Comparison of ENCODE assay signal across 17 cellular contexts in the genomic region with DNA sequence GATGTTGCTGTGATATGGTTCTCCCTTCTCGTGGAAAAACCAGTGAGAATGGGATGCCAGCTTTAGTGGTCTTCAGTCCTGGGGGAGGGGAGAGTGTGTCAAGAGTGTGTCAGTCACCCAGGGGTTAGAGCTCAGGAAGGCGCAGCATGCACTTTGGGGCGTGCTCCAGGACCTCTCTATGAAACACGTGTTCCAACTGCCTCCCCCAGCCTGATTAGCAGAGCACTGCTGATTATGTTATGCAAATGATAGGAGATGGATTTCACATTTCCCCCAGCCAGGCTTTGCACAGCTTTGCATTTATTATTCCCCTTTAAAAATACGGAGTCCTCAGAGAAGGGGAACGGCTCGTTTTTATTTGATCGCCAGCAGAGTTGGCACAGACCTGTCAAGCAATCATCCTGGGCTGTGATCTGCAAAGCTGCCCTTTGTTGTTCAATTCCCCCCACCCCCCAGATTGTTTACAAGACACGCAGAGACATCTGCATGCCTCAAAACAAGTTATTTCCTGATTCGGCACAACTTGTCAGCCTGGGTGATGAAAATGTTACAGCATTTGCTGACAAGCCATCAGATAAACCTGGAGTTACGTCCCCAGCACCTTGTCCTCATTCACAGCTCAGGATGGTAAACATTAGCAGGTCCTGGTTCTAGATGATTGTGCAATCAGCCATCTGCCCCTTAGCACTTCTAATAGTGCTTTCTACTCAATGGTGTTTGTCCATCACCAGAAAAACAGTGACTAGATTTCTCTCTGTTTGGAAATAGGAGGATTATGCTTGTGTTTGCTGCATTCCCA.
DNase-seq lines count a peak whose midpoint lies in the region; ATAC-seq and FAIRE-seq lines count a peak whose summit lies in the region.
"Had no signal": no experiment of that assay in that cellular context is flagged by ENCODE, and none has a peak within 500 bp of the region (broad histone marks: within the 10 kb centered on the region; RNA-seq: fewer than 3 reads in every experiment).

No MANE protein-coding gene starts in this region.

- FAIRE-seq in islet of Langerhans (lab: Jason Lieb, UNC), result peak; percentile 93

- H3K9me3 Mint-ChIP-seq in activated naive CD4-positive, alpha-beta T cell treated with anti-CD3 and anti-CD28 coated beads, Interleukin-2, amount 50 U/mL, for 72 hours, result peaks cover 19 to 24% of the 10 kb centered on the region in 2 donors

- DNase-seq in COLO668 (lab: John Stamatoyannopoulos, UW; ENCODE audit: unreplicated experiment) (peak; percentile 53), NCI-H1105 treated with DMSO at 0.1 percent for 48 hours (lab: John Stamatoyannopoulos, UW) (peak; percentile 68), NCI-H748 (lab: John Stamatoyannopoulos, UW; ENCODE audit: unreplicated experiment) (peak; percentile 76), hepatic stellate cell (ENCODE audit: low spot score) (no peak), glomerular visceral epithelial cell (ENCODE audit: extremely low spot score) (no peak)
- DNase-seq in effector CD4-positive, alpha-beta T cell, result no peak
- DNase-seq in activated naive CD4-positive, alpha-beta T cell treated with anti-CD3 and anti-CD28 coated beads, Interleukin-2, amount 50 U/mL, for 72 hours (ENCODE audit: low spot score in 2 of 2), result no peak
- DNase-seq: activated CD4-positive, CD25-positive, alpha-beta regulatory T cell treated with anti-CD3 and anti-CD28 coated beads, Interleukin-2, amount 50 U/mL, for 72 hours; activated CD8-positive, alpha-beta memory T cell treated with anti-CD3 and anti-CD28 coated beads, Interleukin-2, amount 50 U/mL, for 48 hours; activated naive CD4-positive, alpha-beta T cell treated with anti-CD3 and anti-CD28 coated beads, Interleukin-2, amount 10 ng/mL, durations not matched to agents 7 days and 5 days; brain microvascular endothelial cell; CD8-positive, alpha-beta T cell; stimulated activated CD4-positive, alpha-beta T cell treated with anti-CD3 and anti-CD28 coated beads, Interleukin-4, amount 100 ng/mL, for 1 hour had no signal

- H3K36me3 Mint-ChIP-seq in activated naive CD4-positive, alpha-beta T cell treated with anti-CD3 and anti-CD28 coated beads, Interleukin-2, amount 50 U/mL, for 72 hours, result no peaks in the 10 kb centered on the region
- H3K36me3 Mint-ChIP-seq: activated naive CD4-positive, alpha-beta T cell treated with anti-CD3 and anti-CD28 coated beads, Interleukin-2, amount 10 ng/mL, durations not matched to agents 7 days and 5 days; CD8-positive, alpha-beta T cell; natural killer cell treated with Interleukin-12 subunit alpha and Interleukin-12 subunit beta and Interleukin-15 and Interleukin-18, amount 100 ng/mL, for 72 hours had no signal

- no peak overlapping the region for H3K27ac Mint-ChIP-seq in activated naive CD4-positive, alpha-beta T cell treated with anti-CD3 and anti-CD28 coated beads, Interleukin-2, amount 50 U/mL, for 72 hours
- H3K27ac Mint-ChIP-seq: activated naive CD4-positive, alpha-beta T cell treated with anti-CD3 and anti-CD28 coated beads, Interleukin-2, amount 10 ng/mL, durations not matched to agents 7 days and 5 days; CD8-positive, alpha-beta T cell; natural killer cell treated with Interleukin-12 subunit alpha and Interleukin-12 subunit beta and Interleukin-15 and Interleukin-18, amount 100 ng/mL, for 72 hours; T-helper 1 cell treated with Interleukin-12 subunit alpha and Interleukin-12 subunit beta and Interleukin-4 antibody, amounts not matched to agents 30 μg/mL and 1 μg/mL, for 36 hours had no signal

- no peak for ATAC-seq in activated naive CD4-positive, alpha-beta T cell treated with anti-CD3 and anti-CD28 coated beads, Interleukin-2, amount 50 U/mL, for 72 hours
- ATAC-seq: CD8-positive, alpha-beta T cell; natural killer cell treated with Interleukin-12 subunit alpha and Interleukin-12 subunit beta and Interleukin-15 and Interleukin-18, amount 100 ng/mL, for 72 hours; sciatic nerve had no signal

Comparison
In these comparisons a context has a peak if more than half of its experiments do, and no peak if none do; other contexts are left out.
1. DNase-seq: peak in COLO668 (single experiment), NCI-H1105 treated with DMSO at 0.1 percent for 48 hours (single experiment) and NCI-H748 (single experiment); none in effector CD4-positive, alpha-beta T cell (single experiment), hepatic stellate cell (single experiment), glomerular visceral epithelial cell (single experiment) and activated naive CD4-positive, alpha-beta T cell treated with anti-CD3 and anti-CD28 coated beads, Interleukin-2, amount 50 U/mL, for 72 hours (0 of 2).